Comparison of ENCODE assay signal across 8 cellular contexts in genomic region chr13:58744686-58745085, GRCh38.
"Had no signal": no experiment of that assay in that cellular context is flagged by ENCODE, and none has a peak within 500 bp of the region (broad histone marks: within the 10 kb centered on the region; RNA-seq: fewer than 3 reads in every experiment).

No MANE protein-coding gene starts in this region.

- DNase-seq: GDM1, GF-D8 had no signal

- H3K4me3 ChIP-seq: GM12878 had no signal

- FAIRE-seq: G401.6, GM12878, GM12891, GM12892, GM18507, GM19239 had no signal
